Comparison of ENCODE assay signal across 8 cellular contexts in genomic region chr5:59099270-59099994, GRCh38.
DNase-seq lines count a peak whose midpoint lies in the region; ATAC-seq, FAIRE-seq and TF ChIP-seq lines count a peak whose summit lies in the region.

No MANE protein-coding gene starts in this region.

- no peaks in the 10 kb centered on the region for H3K36me3 Mint-ChIP-seq in activated naive CD8-positive, alpha-beta T cell
- peaks cover 10% of the 10 kb centered on the region for H3K36me3 Mint-ChIP-seq in nephron progenitor cell (ENCODE audit: low read depth)

- 52 to 67% methylated on average over 5 of the region's 5 CpGs for WGBS in sigmoid colon, 2 donors

- TF ChIP-seq CTCF in sigmoid colon (IDR thresholded peaks at IDR 0.05) (no peak), kidney (IDR thresholded peaks at IDR 0.05; ENCODE audit: borderline replicate concordance, extremely low read depth, insufficient read depth) (no peak), nephron progenitor cell (IDR thresholded peaks at IDR 0.05) (no peak), gastrocnemius medialis (IDR thresholded peaks at IDR 0.05 in 4 of 5, conservative IDR thresholded peaks at IDR 0.05 in 1 of 5) (no peak)

- intact Hi-C loops in sigmoid colon (cut with DNase I) (no loop called here), kidney (cut with DNase I) (no loop called here), gastrocnemius medialis (cut with DNase I; ENCODE audit: low total_unique reads) (no loop called here)

- H3K27ac Mint-ChIP-seq in activated naive CD8-positive, alpha-beta T cell, result peak overlapping the region; percentile 11
- no peak overlapping the region for H3K27ac Mint-ChIP-seq in nephron progenitor cell

- FAIRE-seq in kidney (lab: Jason Lieb, UNC), result no peak

- no peak for TF ChIP-seq POLR2A in sigmoid colon (IDR thresholded peaks at IDR 0.05)
- no peak for TF ChIP-seq POLR2A in gastrocnemius medialis (IDR thresholded peaks at IDR 0.05)

- no peaks in the 10 kb centered on the region for H3K36me3 ChIP-seq in sigmoid colon
- H3K36me3 ChIP-seq in kidney (ENCODE audit: control insufficient read depth in 1 of 2, insufficient read depth in 2 of 2, low read length in 2 of 2), result no peaks in the 10 kb centered on the region
- H3K36me3 ChIP-seq in gastrocnemius medialis, result no peaks in the 10 kb centered on the region

- ATAC-seq in GM18870 (IDR thresholded peaks at IDR 0.05; ENCODE audit: unreplicated experiment) (peak; percentile 40), gastrocnemius medialis (no peak)

- no peaks in the 10 kb centered on the region for H3K27me3 Mint-ChIP-seq in activated naive CD8-positive, alpha-beta T cell
- peaks cover 3% of the 10 kb centered on the region for H3K27me3 Mint-ChIP-seq in nephron progenitor cell (ENCODE audit: low read depth, poor library complexity)

- no peaks in the 10 kb centered on the region for H3K27me3 ChIP-seq in sigmoid colon
- no peaks in the 10 kb centered on the region for H3K27me3 ChIP-seq in gastrocnemius medialis

- H3K27ac ChIP-seq in sigmoid colon, result peak overlapping the region in 3 of 4 donors; percentile 26 to 74 (median 51)
- no peak overlapping the region for H3K27ac ChIP-seq in kidney (ENCODE audit: low read depth in 2 of 2, low read length in 2 of 2)
- peak overlapping the region in 1 of 4 donors; percentile 24 for H3K27ac ChIP-seq in gastrocnemius medialis

- peak; percentile 91 for DNase-seq in HT1080 (ENCODE audit: low read depth)
- no peak for DNase-seq in sigmoid colon
- no peak for DNase-seq in kidney
- no peak for DNase-seq in NCI-H2196 (lab: John Stamatoyannopoulos, UW; ENCODE audit: unreplicated experiment)
- no peak for DNase-seq in nephron progenitor cell
- no peak for DNase-seq in gastrocnemius medialis

- H3K4me1 Mint-ChIP-seq in activated naive CD8-positive, alpha-beta T cell (ENCODE audit: low read depth), result peaks cover 29% of the 10 kb centered on the region
- H3K4me1 Mint-ChIP-seq in nephron progenitor cell, result peaks cover 44% of the 10 kb centered on the region

- no peak overlapping the region for H3K9ac ChIP-seq in kidney (ENCODE audit: low read length in 2 of 2)

- no peak for TF ChIP-seq EP300 in sigmoid colon (IDR thresholded peaks at IDR 0.05)

- in situ Hi-C loops in gastrocnemius medialis (cut with MboI; ENCODE audit: low sequenced_read_pairs in 4 of 4), result no loop called here

- no peaks in the 10 kb centered on the region for H3K9me3 Mint-ChIP-seq in activated naive CD8-positive, alpha-beta T cell (ENCODE audit: low read depth)
- peaks cover 3% of the 10 kb centered on the region for H3K9me3 Mint-ChIP-seq in nephron progenitor cell

- H3K4me3 ChIP-seq in sigmoid colon (no peak overlapping the region), kidney (ENCODE audit: low read length in 2 of 2) (no peak overlapping the region), gastrocnemius medialis (no peak overlapping the region)

- peak overlapping the region; percentile 8 for H3K4me3 Mint-ChIP-seq in activated naive CD8-positive, alpha-beta T cell
- no peak overlapping the region for H3K4me3 Mint-ChIP-seq in nephron progenitor cell

- H3K4me1 ChIP-seq in sigmoid colon, result peaks cover 0 to 75% (median 66%) of the 10 kb centered on the region in 4 donors
- H3K4me1 ChIP-seq in kidney (ENCODE audit: control insufficient read depth in 1 of 2, insufficient read depth in 1 of 2, low read depth in 1 of 2, low read length in 2 of 2), result no peaks in the 10 kb centered on the region
- H3K4me1 ChIP-seq in gastrocnemius medialis, result peaks cover 43 to 46% of the 10 kb centered on the region in 2 donors

- H3K9me3 ChIP-seq in sigmoid colon (no peaks in the 10 kb centered on the region), kidney (ENCODE audit: control insufficient read depth in 1 of 2, low read length in 2 of 2) (no peaks in the 10 kb centered on the region), gastrocnemius medialis (no peaks in the 10 kb centered on the region)

Comparison
In these comparisons a context has a peak if more than half of its experiments do, and no peak if none do; other contexts are left out.
1. H3K27ac ChIP-seq: peak in sigmoid colon (3 of 4); none in kidney (0 of 2).